Comparison of ENCODE assay signal across 1 cellular context in genomic region chr19:34404109-34404909, GRCh38.
TF ChIP-seq lines count a peak whose summit lies in the region.

TSS of gene PDCD2L (plus strand) at chr19:34404399. CDS start at chr19:34404431, 32 bp downstream.

TF ChIP-seq in A549, 52 proteins besides CTCF, POLR2A, EP300 and RAD21 (continued from another document):
- TF ChIP-seq MYC (IDR thresholded peaks at IDR 0.05; ENCODE audit: borderline replicate concordance, low read length) (peak; percentile 66), MAFK (IDR thresholded peaks at IDR 0.05; ENCODE audit: partially characterized antibody) (no peak), MAX (IDR thresholded peaks at IDR 0.05) (peak; percentile 95), E2F6 (IDR thresholded peaks at IDR 0.05; ENCODE audit: borderline replicate concordance, low read depth) (peak; percentile 96), ZC3H11A (IDR thresholded peaks at IDR 0.05) (no peak), POLR2AphosphoS2 (conservative IDR thresholded peaks at IDR 0.05; ENCODE audit: low read length) (no peak)
